Comparison of ENCODE assay signal across 8 cellular contexts in genomic region chr13:110915057-110915873, GRCh38. TPM values are rescaled to one million over a fixed set of nuclear protein-coding genes. Genes with fewer than 3 reads are reported as not detected.
DNase-seq lines count a peak whose midpoint lies in the region; ATAC-seq and TF ChIP-seq lines count a peak whose summit lies in the region.

Gene ANKRD10 (minus strand): TSS chr13:110915069. CDS start chr13:110914934, 135 bp downstream.

- H3K9me3 Mint-ChIP-seq in IgD-negative memory B cell: no peaks in the 10 kb centered on the region

- H3K36me3 ChIP-seq in mucosa of descending colon (ENCODE audit: low read depth): no peaks in the 10 kb centered on the region

- H3K4me1 ChIP-seq in mucosa of descending colon (ENCODE audit: low read depth): peaks cover 21% of the 10 kb centered on the region

- DNase-seq in DMS153 (lab: John Stamatoyannopoulos, UW): peak; percentile 97
- peak; percentile 99 for DNase-seq in OCI-M1 (lab: John Stamatoyannopoulos, UW)
- peak; percentile 96 for DNase-seq in activated T-cell treated with anti-CD3 and anti-CD28 coated beads for 24 hours (ENCODE audit: low read depth)
- DNase-seq in epithelial cell of esophagus (ENCODE audit: low read depth): peak; percentile 97
- DNase-seq in mucosa of descending colon: peak; percentile 99 to 100 (median 100)
- DNase-seq in stimulated activated CD8-positive, alpha-beta memory T cell treated with anti-CD3 and anti-CD28 coated beads, Interleukin-4, amount 100 ng/mL, for 24 hours (ENCODE audit: low read depth): peak; percentile 94

- peak; percentile 63 for TF ChIP-seq CTCF in epithelial cell of esophagus (IDR thresholded peaks at IDR 0.05; ENCODE audit: insufficient read depth, low read depth, low read length, missing control alignments)
- peak; percentile 97 for TF ChIP-seq CTCF in mucosa of descending colon (IDR thresholded peaks at IDR 0.05)

- H3K4me3 Mint-ChIP-seq in IgD-negative memory B cell: peak within 1 kb of the TSS; percentile 91 to 99 (median 97)

- peaks cover 11% of the 10 kb centered on the region for H3K36me3 Mint-ChIP-seq in IgD-negative memory B cell

- H3K4me1 Mint-ChIP-seq in IgD-negative memory B cell: peaks cover 24 to 44% (median 36%) of the 10 kb centered on the region in 3 donors

- intact Hi-C loops in mucosa of descending colon (cut with DNase I, micrococcal nuclease): loop anchor here in 1 of 2 donors (10.0 kb wide), 1 partner anchor 200 kb away; the partner anchor contains the start of gene ING1

- H3K27ac Mint-ChIP-seq in IgD-negative memory B cell: peak within 1 kb of the TSS; percentile 93 to 95 (median 95)

- ATAC-seq in GM21529 (IDR thresholded peaks at IDR 0.05; ENCODE audit: unreplicated experiment): peak; percentile 72
- peak; percentile 86 for ATAC-seq in mucosa of descending colon

- no peaks in the 10 kb centered on the region for H3K27me3 Mint-ChIP-seq in IgD-negative memory B cell

- no peaks in the 10 kb centered on the region for H3K9me3 ChIP-seq in mucosa of descending colon

- H3K4me3 ChIP-seq in epithelial cell of esophagus (ENCODE audit: low read length) (peak within 1 kb of the TSS; percentile 81), mucosa of descending colon (peak within 1 kb of the TSS; percentile 94)

RNA-seq across cellular contexts. Expression of gene ANKRD10, which starts in this region (rescaled TPM):
- 94.2 TPM for polyA plus RNA-seq in IgD-negative memory B cell
- total RNA-seq in mucosa of descending colon: 100 to 1,000 TPM; 120 to 157 (median 155) TPM

Comparison
In these comparisons a context has a peak if more than half of its experiments do, and no peak if none do; other contexts are left out.
1. Peak in every context shown above with its lines: DNase-seq, ATAC-seq and H3K4me3 ChIP-seq.